21 cellular contexts compared by ENCODE assay signal in the genomic region with DNA sequence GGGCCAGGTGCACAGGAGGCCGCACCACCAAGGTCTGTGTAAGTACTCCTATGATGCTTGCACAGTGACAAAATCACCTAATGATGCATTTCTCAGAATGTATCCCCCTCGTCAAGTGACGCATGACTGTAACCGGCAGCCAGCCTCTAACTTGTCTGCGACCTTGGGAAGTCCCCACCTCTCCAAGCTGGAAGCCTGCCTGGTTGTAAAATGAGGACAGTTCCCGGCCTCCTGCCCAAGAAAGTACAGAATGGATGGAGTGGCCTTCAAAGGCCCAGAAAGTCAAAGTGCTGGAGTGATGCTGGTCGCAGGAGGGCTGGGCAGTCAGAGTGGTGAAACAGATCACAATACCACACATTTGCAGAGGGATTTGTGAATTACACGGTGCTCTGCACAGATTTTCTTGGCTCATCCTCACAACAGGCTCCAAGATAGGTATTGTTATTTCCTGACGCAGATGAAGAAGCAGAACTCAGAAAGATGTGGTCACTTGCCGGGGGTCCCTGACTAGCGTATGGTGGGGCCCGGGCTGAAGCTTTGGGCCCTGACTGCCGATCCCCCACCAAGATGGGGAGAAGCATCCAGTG. TPM values are rescaled to one million over a fixed set of nuclear protein-coding genes. Genes with fewer than 3 reads are reported as not detected.
DNase-seq lines count a peak whose midpoint lies in the region; ATAC-seq and TF ChIP-seq lines count a peak whose summit lies in the region.
"Had no signal": no experiment of that assay in that cellular context is flagged by ENCODE, and none has a peak within 500 bp of the region (broad histone marks: within the 10 kb centered on the region; RNA-seq: fewer than 3 reads in every experiment).

No MANE protein-coding gene starts in this region.

- no peak overlapping the region for H2BK5ac ChIP-seq in trophoblast cell (ENCODE audit: low read depth, low read length, poor library complexity)

- in situ Hi-C loops in G401 (cut with HindIII; ENCODE audit: low sequenced_read_pairs) (no loop called here), GM13977 (cut with MboI; ENCODE audit: low pct_unique_long_range_greater_than_20kb, low sequenced_read_pairs, unreplicated experiment) (no loop called here)

- H2AK5ac ChIP-seq in trophoblast cell (ENCODE audit: low read length), result no peak overlapping the region

- H3K4me3 Mint-ChIP-seq in stimulated activated naive B cell treated with anti-CD40 and anti-IgM and Interleukin-4, amounts not matched to agents 10 μg/mL and 1 μg/mL and 100 μg/mL, for 72 hours, result no peak overlapping the region
- H3K4me3 Mint-ChIP-seq: activated B cell treated with CpG ODN at 0.5 μM for 24 hours; activated CD4-positive, alpha-beta memory T cell treated with anti-CD3 and anti-CD28 coated beads, Interleukin-2, amount 10 ng/mL, durations not matched to agents 7 days and 5 days; CD8-positive, alpha-beta T cell; memory B cell had no signal

- no peak overlapping the region for H3K4ac ChIP-seq in trophoblast cell (ENCODE audit: low read depth, low read length)

- H4K91ac ChIP-seq in trophoblast cell (ENCODE audit: low read depth, low read length), result no peak overlapping the region

- H3K9me3 Mint-ChIP-seq in stimulated activated naive B cell treated with anti-CD40 and anti-IgM and Interleukin-4, amounts not matched to agents 10 μg/mL and 1 μg/mL and 100 μg/mL, for 72 hours, result no peaks in the 10 kb centered on the region
- H3K9me3 Mint-ChIP-seq: activated B cell treated with CpG ODN at 0.5 μM for 24 hours; activated CD4-positive, alpha-beta memory T cell treated with anti-CD3 and anti-CD28 coated beads, Interleukin-2, amount 10 ng/mL, durations not matched to agents 7 days and 5 days; CD8-positive, alpha-beta T cell; memory B cell had no signal

- no peaks in the 10 kb centered on the region for H3K36me3 ChIP-seq in body of pancreas (replicated peaks in 1 of 2; ENCODE audit: insufficient read depth in 1 of 2, low read depth in 2 of 2)
- no peaks in the 10 kb centered on the region for H3K36me3 ChIP-seq in psoas muscle (ENCODE audit: insufficient read depth in 1 of 2, low read depth in 1 of 2)
- no peaks in the 10 kb centered on the region for H3K36me3 ChIP-seq in trophoblast cell (ENCODE audit: control insufficient read depth in 1 of 2, insufficient read depth in 2 of 2, low read length in 2 of 2)
- H3K36me3 ChIP-seq: uterus had no signal

- H3K27ac ChIP-seq in body of pancreas, result peak overlapping the region in 1 of 4 donors; percentile 3
- no peak overlapping the region for H3K27ac ChIP-seq in right cardiac atrium (ENCODE audit: low read length)
- no peak overlapping the region for H3K27ac ChIP-seq in psoas muscle
- no peak overlapping the region for H3K27ac ChIP-seq in trophoblast cell (ENCODE audit: low read depth, low read length)
- H3K27ac ChIP-seq: epithelial cell of prostate, uterus had no signal

- 52 to 69% methylated on average over 8 to 13 of the region's 13 CpGs for WGBS in body of pancreas, 2 donors
- 68% methylated on average over 13 of the region's 13 CpGs for WGBS in right cardiac atrium
- WGBS in psoas muscle, 3 donors, result 51 to 63% (median 57%) methylated on average over 13 of the region's 13 CpGs
- no CpG with 5 or more reads among the region's 13 CpGs for WGBS in trophoblast cell (ENCODE audit: extremely low coverage, insufficient coverage, insufficient read length)

- no peak overlapping the region for H3K23ac ChIP-seq in trophoblast cell (ENCODE audit: low read length)

- no peak overlapping the region for H2BK12ac ChIP-seq in trophoblast cell (ENCODE audit: low read length)

- H3K36me3 Mint-ChIP-seq in stimulated activated naive B cell treated with anti-CD40 and anti-IgM and Interleukin-4, amounts not matched to agents 10 μg/mL and 1 μg/mL and 100 μg/mL, for 72 hours, result peaks cover 14 to 43% of the 10 kb centered on the region in 2 donors

- H3K4me1 Mint-ChIP-seq in stimulated activated naive B cell treated with anti-CD40 and anti-IgM and Interleukin-4, amounts not matched to agents 10 μg/mL and 1 μg/mL and 100 μg/mL, for 72 hours, result peaks cover 11 to 14% of the 10 kb centered on the region in 2 donors
- H3K4me1 Mint-ChIP-seq: activated CD4-positive, alpha-beta memory T cell treated with anti-CD3 and anti-CD28 coated beads, Interleukin-2, amount 10 ng/mL, durations not matched to agents 7 days and 5 days had no signal

- H3K4me3 ChIP-seq in body of pancreas (no peak overlapping the region), right cardiac atrium (ENCODE audit: low read length) (no peak overlapping the region), psoas muscle (no peak overlapping the region), trophoblast cell (ENCODE audit: low read depth, low read length) (no peak overlapping the region)
- H3K4me3 ChIP-seq: uterus had no signal

- intact Hi-C loops in body of pancreas (cut with DNase I) (no loop called here), right cardiac atrium (cut with DNase I) (no loop called here), psoas muscle (cut with DNase I) (no loop called here)

- no peaks in the 10 kb centered on the region for H3K79me2 ChIP-seq in trophoblast cell (ENCODE audit: control insufficient read depth, insufficient read depth, low read length, poor library complexity)

- no peak for TF ChIP-seq CTCF in body of pancreas (IDR thresholded peaks at IDR 0.05)
- no peak for TF ChIP-seq CTCF in psoas muscle (IDR thresholded peaks at IDR 0.05)
- TF ChIP-seq CTCF in GM13977 (IDR thresholded peaks at IDR 0.05; ENCODE audit: extremely low read depth, insufficient read depth, missing control alignments), result no peak

- H4K8ac ChIP-seq in trophoblast cell (ENCODE audit: low read depth, low read length), result no peak overlapping the region

- no peak overlapping the region for H3K4me2 ChIP-seq in trophoblast cell (ENCODE audit: low read length)

- H2BK120ac ChIP-seq in trophoblast cell (ENCODE audit: insufficient read depth, low read length, poor library complexity), result no peak overlapping the region

- H3K27ac Mint-ChIP-seq in stimulated activated naive B cell treated with anti-CD40 and anti-IgM and Interleukin-4, amounts not matched to agents 10 μg/mL and 1 μg/mL and 100 μg/mL, for 72 hours, result no peak overlapping the region
- H3K27ac Mint-ChIP-seq: activated B cell treated with CpG ODN at 0.5 μM for 24 hours; activated CD4-positive, alpha-beta memory T cell treated with anti-CD3 and anti-CD28 coated beads, Interleukin-2, amount 10 ng/mL, durations not matched to agents 7 days and 5 days; CD8-positive, alpha-beta T cell; memory B cell had no signal

- peaks cover 18% of the 10 kb centered on the region for H3K4me1 ChIP-seq in body of pancreas
- H3K4me1 ChIP-seq in right cardiac atrium (ENCODE audit: control insufficient read depth, insufficient read depth, low read length), result peaks cover 3% of the 10 kb centered on the region
- peaks cover 6% of the 10 kb centered on the region for H3K4me1 ChIP-seq in psoas muscle
- H3K4me1 ChIP-seq in trophoblast cell (ENCODE audit: control insufficient read depth in 1 of 2, insufficient read depth in 2 of 2, low read length in 2 of 2), result peaks cover 5 to 15% of the 10 kb centered on the region in 2 experiments
- H3K4me1 ChIP-seq: uterus had no signal

- ATAC-seq in body of pancreas, result peak; percentile 39
- ATAC-seq in right cardiac atrium, result peak; percentile 14
- peak; percentile 37 to 52 (median 42) for ATAC-seq in psoas muscle
- no peak for ATAC-seq in stimulated activated naive B cell treated with anti-CD40 and anti-IgM and Interleukin-4, amounts not matched to agents 10 μg/mL and 1 μg/mL and 100 μg/mL, for 72 hours (replicated peaks)
- ATAC-seq: CD8-positive, alpha-beta T cell had no signal

- DNase-seq in G401 (ENCODE audit: low spot score), result peak; percentile 33
- DNase-seq in body of pancreas, result peak in 2 of 4 donors; percentile 33 to 37
- peak in 1 of 3 donors; percentile 61 for DNase-seq in right cardiac atrium
- DNase-seq in psoas muscle, result peak in 1 of 2 donors; percentile 30
- no peak for DNase-seq in GM13977 (ENCODE audit: low spot score)
- no peak for DNase-seq in stimulated activated naive B cell treated with anti-CD40 and anti-IgM and Interleukin-4, amounts not matched to agents 10 μg/mL and 1 μg/mL and 100 μg/mL, for 72 hours
- no peak for DNase-seq in trophoblast cell
- DNase-seq: activated B cell treated with CpG ODN at 0.5 μM for 24 hours; activated CD4-positive, alpha-beta memory T cell treated with anti-CD3 and anti-CD28 coated beads, Interleukin-2, amount 10 ng/mL, durations not matched to agents 7 days and 5 days; caudate nucleus; CD8-positive, alpha-beta T cell; foreskin melanocyte; islet precursor cell; KG1; NCI-H146; NCI-H2171; NCI-H526; uterus had no signal

- H3K18ac ChIP-seq in trophoblast cell (ENCODE audit: low read length), result no peak overlapping the region

- H3K27me3 ChIP-seq in body of pancreas (no peaks in the 10 kb centered on the region), right cardiac atrium (ENCODE audit: control insufficient read depth, insufficient read depth) (no peaks in the 10 kb centered on the region), psoas muscle (ENCODE audit: insufficient read depth in 3 of 3, low read length in 2 of 3) (no peaks in the 10 kb centered on the region), trophoblast cell (ENCODE audit: insufficient read depth, low read length) (no peaks in the 10 kb centered on the region)
- H3K27me3 ChIP-seq: uterus had no signal

- H3K27me3 Mint-ChIP-seq in stimulated activated naive B cell treated with anti-CD40 and anti-IgM and Interleukin-4, amounts not matched to agents 10 μg/mL and 1 μg/mL and 100 μg/mL, for 72 hours, result no peaks in the 10 kb centered on the region
- H3K27me3 Mint-ChIP-seq: activated B cell treated with CpG ODN at 0.5 μM for 24 hours; activated CD4-positive, alpha-beta memory T cell treated with anti-CD3 and anti-CD28 coated beads, Interleukin-2, amount 10 ng/mL, durations not matched to agents 7 days and 5 days; memory B cell had no signal

- H2AFZ ChIP-seq in trophoblast cell (ENCODE audit: insufficient read depth, low read length, poor library complexity), result no peak overlapping the region

- no peaks in the 10 kb centered on the region for H3K79me1 ChIP-seq in trophoblast cell (ENCODE audit: low read length)

- H3K9me3 ChIP-seq in body of pancreas (no peaks in the 10 kb centered on the region), right cardiac atrium (ENCODE audit: control insufficient read depth, low read length) (no peaks in the 10 kb centered on the region), psoas muscle (no peaks in the 10 kb centered on the region), trophoblast cell (ENCODE audit: insufficient read depth, low read depth, low read length) (peaks cover 2% of the 10 kb centered on the region)
- H3K9me3 ChIP-seq: uterus had no signal

- no peak overlapping the region for H3K9ac ChIP-seq in trophoblast cell (ENCODE audit: low read length)

- H4K12ac ChIP-seq in trophoblast cell (ENCODE audit: low read depth, low read length), result no peak overlapping the region

- no peak overlapping the region for H3K14ac ChIP-seq in trophoblast cell (ENCODE audit: low read length)

- TF ChIP-seq POLR2A in body of pancreas (IDR thresholded peaks at IDR 0.05), result no peak

RNA-seq across cellular contexts. Expression of a gene that starts 22.8 kb away (rescaled TPM):
- 0.12 and 0.17 TPM in 2 replicates for total RNA-seq in G401 (2014; rRNA removed; shearing (Covaris generic))
- total RNA-seq in body of pancreas (1 to 10 TPM; 2.0 to 7.3 TPM), right cardiac atrium (10 to 100 TPM in 1 of 4 donors, 1 to 10 TPM in 3; 4.9 to 10.9 (median 6.9) TPM), psoas muscle (1 to 10 TPM; 1.8 to 5.3 (median 3.7) TPM)
- polyA plus RNA-seq in right cardiac atrium (12.8 TPM), psoas muscle (1 to 10 TPM; 2.3 to 4.3 (median 3.3) TPM)
- polyA plus RNA-seq in trophoblast cell (2013), result 0.49 and 0.52 TPM in 2 replicates
- total RNA-seq: HT1080 had no signal

Comparison
In these comparisons a context has a peak if more than half of its experiments do, and no peak if none do; other contexts are left out.
1. ATAC-seq: peak in body of pancreas (single experiment), right cardiac atrium (2 of 2) and psoas muscle (4 of 4); none in stimulated activated naive B cell treated with anti-CD40 and anti-IgM and Interleukin-4, amounts not matched to agents 10 μg/mL and 1 μg/mL and 100 μg/mL, for 72 hours (0 of 2).